8 cellular contexts compared by ENCODE assay signal in genomic region chr15:98599911-98600685, GRCh38. TPM values are rescaled to one million over a fixed set of nuclear protein-coding genes. Genes with fewer than 3 reads are reported as not detected.
A peak's percentile ranks its signal among the peaks of the same experiment; 100 is the strongest.
DNase-seq lines count a peak whose midpoint lies in the region; ATAC-seq and TF ChIP-seq lines count a peak whose summit lies in the region.

No MANE protein-coding gene starts in this region.

- peaks cover 12% of the 10 kb centered on the region for H3K27me3 Mint-ChIP-seq in nephron (ENCODE audit: low read depth)

- H3K9me3 ChIP-seq in esophagus (ENCODE audit: control insufficient read depth in 2 of 2, insufficient read depth in 1 of 2, low read depth in 1 of 2, low read length in 1 of 2), result no peaks in the 10 kb centered on the region
- H3K9me3 ChIP-seq in transverse colon, result no peaks in the 10 kb centered on the region

- H3K27ac Mint-ChIP-seq in nephron, result peak overlapping the region; percentile 88 to 91 (median 91)

- no peaks in the 10 kb centered on the region for H3K36me3 Mint-ChIP-seq in nephron (ENCODE audit: low read depth)

- H3K27ac ChIP-seq in esophagus (ENCODE audit: low read depth in 2 of 2, low read length in 1 of 2) (peak overlapping the region in 1 of 2 donors; percentile 32), transverse colon (peak overlapping the region; percentile 59 to 65 (median 62))

- H3K9me3 Mint-ChIP-seq in nephron, result peaks cover 5% of the 10 kb centered on the region

- TF ChIP-seq CTCF in nephron (IDR thresholded peaks at IDR 0.05; ENCODE audit: unreplicated experiment in 3 of 3) (no peak), transverse colon (IDR thresholded peaks at IDR 0.05) (no peak)

- no peaks in the 10 kb centered on the region for H3K27me3 ChIP-seq in esophagus (ENCODE audit: control insufficient read depth in 1 of 2, insufficient read depth in 2 of 2, low read length in 2 of 2)
- peaks cover 7% of the 10 kb centered on the region for H3K27me3 ChIP-seq in transverse colon

- TF ChIP-seq POLR2A in transverse colon (IDR thresholded peaks at IDR 0.05), result no peak

- peaks cover 18% of the 10 kb centered on the region for H3K4me1 Mint-ChIP-seq in nephron

- intact Hi-C loops in transverse colon (cut with DNase I; ENCODE audit: low total_unique reads), result no loop called here

- peak overlapping the region; percentile 79 to 82 (median 82) for H3K4me3 Mint-ChIP-seq in nephron

- WGBS in esophagus, 2 donors, result 12 to 14% methylated on average over 15 of the region's 15 CpGs
- 11% methylated on average over 14 to 15 of the region's 15 CpGs for WGBS in transverse colon (ENCODE audit: low coverage in 1 of 2), 2 donors

- no peak for TF ChIP-seq EP300 in transverse colon (IDR thresholded peaks at IDR 0.05; ENCODE audit: low read depth)

- ATAC-seq in HG03103 (IDR thresholded peaks at IDR 0.05; ENCODE audit: low read depth, unreplicated experiment), result peak; percentile 85

- H3K4me3 ChIP-seq in esophagus (ENCODE audit: low read depth in 1 of 2, low read length in 2 of 2), result peak overlapping the region; percentile 56 to 66
- peak overlapping the region in 3 of 4 donors; percentile 37 to 57 (median 42) for H3K4me3 ChIP-seq in transverse colon

- in situ Hi-C loops in transverse colon (cut with MboI; ENCODE audit: low pct_ligation_motif_present in 1 of 4, low pct_unique_long_range_greater_than_20kb in 1 of 4, low sequenced_read_pairs in 3 of 4), result no loop called here

- peak in 5 of 6 experiments; percentile 8 to 70 (median 48) for DNase-seq in stimulated activated naive CD4-positive, alpha-beta T cell (lab: John Stamatoyannopoulos, UW)
- no peak for DNase-seq in stimulated activated naive CD4-positive, alpha-beta T cell treated with Interleukin-2 at 50 U/mL for 16 hours (lab: John Stamatoyannopoulos, UW)
- peak; percentile 5 for DNase-seq in activated CD4-positive, alpha-beta T cell treated with anti-CD3 and anti-CD28 coated beads, Interleukin-2, amount 50 U/mL, for 1 hour
- DNase-seq in transverse colon (peak; percentile 29), Kasumi-1 (lab: John Stamatoyannopoulos, UW) (no peak)

- no peaks in the 10 kb centered on the region for H3K36me3 ChIP-seq in esophagus (ENCODE audit: control insufficient read depth in 2 of 2, insufficient read depth in 2 of 2, low read length in 1 of 2)
- no peaks in the 10 kb centered on the region for H3K36me3 ChIP-seq in transverse colon

- H3K4me1 ChIP-seq in esophagus (ENCODE audit: control insufficient read depth in 2 of 2, insufficient read depth in 2 of 2, low read length in 1 of 2) (no peaks in the 10 kb centered on the region), transverse colon (peaks cover 0 to 10% (median 5%) of the 10 kb centered on the region in 4 donors)

RNA-seq across cellular contexts. Expression of gene IGF1R, which starts 48.2 kb away (rescaled TPM):
- polyA plus RNA-seq in esophagus, result 1 to 10 TPM; 4.1 to 4.4 TPM
- 100 to 1,000 TPM in 2 of 4 donors, 10 to 100 TPM in 2; 49.4 to 239 (median 109) TPM for total RNA-seq in transverse colon

Comparison
In these comparisons a context has a peak if more than half of its experiments do, and no peak if none do; other contexts are left out.
1. DNase-seq: peak in stimulated activated naive CD4-positive, alpha-beta T cell (5 of 6), activated CD4-positive, alpha-beta T cell treated with anti-CD3 and anti-CD28 coated beads, Interleukin-2, amount 50 U/mL, for 1 hour (single experiment) and transverse colon (single experiment); none in stimulated activated naive CD4-positive, alpha-beta T cell treated with Interleukin-2 at 50 U/mL for 16 hours (single experiment) and Kasumi-1 (0 of 2).